Comparison of ENCODE assay signal across 8 cellular contexts in genomic region chr2:55009277-55010055, GRCh38. TPM values are rescaled to one million over a fixed set of nuclear protein-coding genes. Genes with fewer than 3 reads are reported as not detected.
DNase-seq lines count a peak whose midpoint lies in the region; ATAC-seq and TF ChIP-seq lines count a peak whose summit lies in the region.

No MANE protein-coding gene starts in this region.

- 63% methylated on average over 7 of the region's 7 CpGs for whole genome bisulfite sequencing in smooth muscle cell (ENCODE audit: low lambda C conversion rate)

- peaks cover 100% of the 10 kb centered on the region for H3K79me2 ChIP-seq in smooth muscle cell (ENCODE audit: low read depth)

- peak overlapping the region; percentile 70 for H3K4me2 ChIP-seq in smooth muscle cell

- H3K9me3 ChIP-seq in smooth muscle cell (replicated peaks; ENCODE audit: low read depth) = no peaks in the 10 kb centered on the region

- no peaks in the 10 kb centered on the region for H3K36me3 ChIP-seq in smooth muscle cell (ENCODE audit: low read depth)

- H3K9ac ChIP-seq in smooth muscle cell (ENCODE audit: low read depth) = peak overlapping the region; percentile 10

- H3K4me1 ChIP-seq in smooth muscle cell (ENCODE audit: low read depth) = peaks cover 66% of the 10 kb centered on the region

- peak in 1 of 56 donors; percentile 12 for TF ChIP-seq CTCF in dorsolateral prefrontal cortex (IDR thresholded peaks at IDR 0.05 in 54 of 56, conservative IDR thresholded peaks at IDR 0.05 in 2 of 56; ENCODE audit: low read depth in 1 of 56, partially characterized antibody in 56 of 56)
- TF ChIP-seq CTCF in smooth muscle cell (IDR thresholded peaks at IDR 0.05; ENCODE audit: borderline replicate concordance, insufficient read depth, poor library complexity, severe bottlenecking) = no peak

- intact Hi-C loops in dorsolateral prefrontal cortex (cut with DNase I) = loop anchor here (5.0 to 10.0 kb wide), 5 partner anchors 38 to 285 kb away; partner anchors contain the start of gene EML6 (in 1 of the 2)

- DNase-seq in dorsolateral prefrontal cortex (no peak), smooth muscle cell (lab: John Stamatoyannopoulos, UW; ENCODE audit: unreplicated experiment) (no peak), COR-L47 (lab: John Stamatoyannopoulos, UW) (no peak), COLO829 (ENCODE audit: low spot score) (no peak)
- no peak for DNase-seq in stimulated activated CD4-positive, alpha-beta T cell treated with anti-CD3 and anti-CD28 coated beads, Interleukin-4, amount 100 ng/mL, for 4 hours

- ATAC-seq in GM19025 (IDR thresholded peaks at IDR 0.05; ENCODE audit: low read depth, unreplicated experiment) = peak; percentile 21
- ATAC-seq in HG03571 (IDR thresholded peaks at IDR 0.05; ENCODE audit: unreplicated experiment) = peak; percentile 5
- ATAC-seq in GM21737 (IDR thresholded peaks at IDR 0.05; ENCODE audit: unreplicated experiment) = no peak

- H3K27ac ChIP-seq in dorsolateral prefrontal cortex (peak overlapping the region; percentile 5 to 90 (median 78)), smooth muscle cell (ENCODE audit: low read depth) (peak overlapping the region; percentile 76)

- peak overlapping the region; percentile 33 to 73 (median 59) for H3K4me3 ChIP-seq in dorsolateral prefrontal cortex
- H3K4me3 ChIP-seq in smooth muscle cell = peak overlapping the region; percentile 38

- peaks cover 7% of the 10 kb centered on the region for H3F3A ChIP-seq in smooth muscle cell (ENCODE audit: low read depth)

- H4K20me1 ChIP-seq in smooth muscle cell (ENCODE audit: low read depth) = peaks cover 100% of the 10 kb centered on the region

- no peak overlapping the region for H2AFZ ChIP-seq in smooth muscle cell (ENCODE audit: low read depth)

- no peaks in the 10 kb centered on the region for H3K27me3 ChIP-seq in dorsolateral prefrontal cortex
- H3K27me3 ChIP-seq in smooth muscle cell (ENCODE audit: low read depth) = no peaks in the 10 kb centered on the region

RNA-seq across cellular contexts. Expression of gene RTN4, which starts 40.8 kb away (rescaled TPM):
- total RNA-seq in dorsolateral prefrontal cortex = 100 to 1,000 TPM; 342 to 975 (median 727) TPM
- total RNA-seq in smooth muscle cell = 246 and 295 TPM in 2 replicates
- 335 and 371 TPM in 2 replicates for polyA plus RNA-seq in smooth muscle cell
